18 cellular contexts compared by ENCODE assay signal in the genomic region with DNA sequence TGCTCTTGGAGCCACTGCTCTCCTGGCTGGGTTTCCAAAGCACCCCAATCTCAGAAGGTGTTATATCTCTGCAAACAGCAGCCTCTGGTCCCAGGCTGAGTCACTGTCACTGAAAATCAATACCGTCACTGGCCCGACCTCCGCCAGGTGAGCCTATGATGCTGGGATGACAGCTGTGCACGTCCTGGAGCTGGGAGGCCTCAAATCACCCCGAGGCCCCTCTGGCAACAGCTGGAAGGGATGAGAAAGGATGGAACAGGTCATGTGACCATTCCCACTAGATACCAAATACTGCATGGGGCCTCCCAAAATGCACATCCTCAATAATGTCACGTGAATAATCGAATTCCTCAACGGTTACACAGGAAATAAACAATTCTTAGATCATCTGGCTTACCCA.
DNase-seq lines count a peak whose midpoint lies in the region; ATAC-seq, FAIRE-seq and TF ChIP-seq lines count a peak whose summit lies in the region.
"Had no signal": no experiment of that assay in that cellular context is flagged by ENCODE, and none has a peak within 500 bp of the region (broad histone marks: within the 10 kb centered on the region; RNA-seq: fewer than 3 reads in every experiment).

No MANE protein-coding gene starts in this region.

- FAIRE-seq in GM19239 (lab: Jason Lieb, UNC) = no peak
- FAIRE-seq: TTC549 had no signal

- no peak for ATAC-seq in HG03457 (IDR thresholded peaks at IDR 0.05; ENCODE audit: unreplicated experiment)
- ATAC-seq: left cardiac atrium, right cardiac atrium had no signal

- no peak for TF ChIP-seq CTCF in osteocyte (IDR thresholded peaks at IDR 0.05)

- H3K4me1 Mint-ChIP-seq in osteocyte (ENCODE audit: unreplicated experiment) = peaks cover 67% of the 10 kb centered on the region
- H3K4me1 Mint-ChIP-seq: activated naive CD4-positive, alpha-beta T cell treated with anti-CD3 and anti-CD28 coated beads, Interleukin-2, amount 50 U/mL, for 24 hours had no signal

- no peak overlapping the region for H3K4me3 Mint-ChIP-seq in osteocyte (ENCODE audit: unreplicated experiment)
- H3K4me3 Mint-ChIP-seq: activated naive CD4-positive, alpha-beta T cell treated with anti-CD3 and anti-CD28 coated beads, Interleukin-2, amount 50 U/mL, for 24 hours had no signal

- H3K27ac Mint-ChIP-seq in osteocyte (ENCODE audit: unreplicated experiment) = peak overlapping the region; percentile 94
- H3K27ac Mint-ChIP-seq: activated naive CD4-positive, alpha-beta T cell treated with anti-CD3 and anti-CD28 coated beads, Interleukin-2, amount 50 U/mL, for 24 hours had no signal

- H3K9me3 Mint-ChIP-seq in osteocyte (ENCODE audit: unreplicated experiment) = no peaks in the 10 kb centered on the region
- H3K9me3 Mint-ChIP-seq: activated naive CD4-positive, alpha-beta T cell treated with anti-CD3 and anti-CD28 coated beads, Interleukin-2, amount 50 U/mL, for 24 hours had no signal

- peak overlapping the region; percentile 70 for H3K27ac ChIP-seq in epithelial cell of prostate
- H3K27ac ChIP-seq: brain microvascular endothelial cell, neutrophil had no signal

- DNase-seq in ELR (ENCODE audit: low read depth) (peak; percentile 33), NCI-H2171 (lab: John Stamatoyannopoulos, UW) (peak; percentile 96), epithelial cell of prostate (ENCODE audit: low read depth, low spot score) (no peak), osteocyte (ENCODE audit: extremely low spot score, unreplicated experiment) (no peak), GM19239 (ENCODE audit: insufficient read length, low spot score) (no peak), COLO829 (ENCODE audit: low spot score) (no peak), NCI-H226 (no peak)
- DNase-seq: activated CD4-positive, alpha-beta T cell treated with anti-CD3 and anti-CD28 coated beads, Interleukin-2, amount 50 U/mL, for 4 hours; activated T-cell treated with anti-CD3 and anti-CD28 coated beads, Interleukin-2, amount 50 U/mL, for 48 hours; brain microvascular endothelial cell; left cardiac atrium; MG63; OCI-M1; right cardiac atrium had no signal

- no peaks in the 10 kb centered on the region for H3K27me3 Mint-ChIP-seq in osteocyte (ENCODE audit: unreplicated experiment)
- H3K27me3 Mint-ChIP-seq: activated naive CD4-positive, alpha-beta T cell treated with anti-CD3 and anti-CD28 coated beads, Interleukin-2, amount 50 U/mL, for 24 hours had no signal

- H3K36me3 Mint-ChIP-seq in osteocyte (ENCODE audit: unreplicated experiment) = peaks cover 5% of the 10 kb centered on the region
- H3K36me3 Mint-ChIP-seq: activated naive CD4-positive, alpha-beta T cell treated with anti-CD3 and anti-CD28 coated beads, Interleukin-2, amount 50 U/mL, for 24 hours had no signal

Comparison
In these comparisons a context has a peak if more than half of its experiments do, and no peak if none do; other contexts are left out.
1. DNase-seq: peak in ELR (single experiment) and NCI-H2171 (single experiment); none in epithelial cell of prostate (single experiment), osteocyte (single experiment), GM19239 (single experiment), COLO829 (single experiment) and NCI-H226 (single experiment).